Comparison of ENCODE assay signal across 8 cellular contexts in the genomic region with DNA sequence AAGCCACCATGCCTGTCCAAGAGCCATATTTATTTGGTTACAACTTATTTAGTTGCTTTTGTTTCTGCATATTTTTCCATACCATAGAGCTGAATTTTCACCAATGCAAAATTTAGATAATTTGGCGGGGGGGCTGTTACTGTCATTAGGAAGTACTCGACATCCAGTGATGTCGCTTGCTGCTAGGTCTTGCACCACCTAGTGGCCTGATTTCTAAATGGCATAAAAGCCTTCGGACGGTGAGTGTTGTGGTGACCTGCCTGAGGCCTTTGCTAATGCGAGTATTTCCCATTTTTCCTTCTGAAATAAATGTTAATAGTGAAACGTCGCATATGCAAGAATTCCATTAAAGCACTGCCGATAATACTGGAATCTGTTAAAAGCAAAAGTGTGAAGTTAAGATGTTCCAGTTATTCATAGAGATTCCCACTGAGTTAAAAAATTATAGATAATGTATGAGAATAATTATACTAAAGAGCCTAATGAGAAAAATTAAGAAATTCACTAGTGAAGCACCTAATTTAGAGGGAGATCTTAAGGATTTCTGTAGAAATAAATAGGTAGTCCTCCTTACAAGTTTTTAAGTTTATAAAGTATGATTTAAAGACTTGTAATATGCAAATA.
DNase-seq lines count a peak whose midpoint lies in the region; ATAC-seq, FAIRE-seq and TF ChIP-seq lines count a peak whose summit lies in the region.

No MANE protein-coding gene starts in this region.

- DNase-seq in AG09309 (ENCODE audit: low read depth), result no peak
- DNase-seq in GM18507 (ENCODE audit: extremely low spot score, insufficient read length, low read depth), result peak; percentile 25
- peak; percentile 55 for DNase-seq in OCI-M1 (lab: John Stamatoyannopoulos, UW)
- peak; percentile 7 for DNase-seq in activated T-helper 9 cell treated with anti-CD3 and anti-CD28 coated beads, Interleukin-2, amount 50 U/mL, for 16 hours (ENCODE audit: low read depth)
- DNase-seq in glomerular endothelial cell (ENCODE audit: extremely low read depth, low read depth, low spot score), result peak; percentile 36
- DNase-seq in gastrocnemius medialis, result no peak
- DNase-seq in DMS79 treated with DMSO at 0.1 percent for 48 hours (lab: John Stamatoyannopoulos, UW), result no peak

- no peaks in the 10 kb centered on the region for H3K4me1 ChIP-seq in gastrocnemius medialis

- H3K4me3 ChIP-seq in AG09309 (ENCODE audit: control insufficient read depth, low read depth, low read length), result no peak overlapping the region
- H3K4me3 ChIP-seq in gastrocnemius medialis, result no peak overlapping the region

- TF ChIP-seq POLR2A in gastrocnemius medialis (IDR thresholded peaks at IDR 0.05), result no peak

- H3K27ac ChIP-seq in gastrocnemius medialis, result no peak overlapping the region

- no peaks in the 10 kb centered on the region for H3K27me3 ChIP-seq in gastrocnemius medialis

- H3K9me3 ChIP-seq in gastrocnemius medialis, result no peaks in the 10 kb centered on the region

- intact Hi-C loops in gastrocnemius medialis (cut with DNase I; ENCODE audit: low total_unique reads), result loop anchor here (5.0 kb wide), 2 partner anchors 98 to 157 kb away; no protein-coding TSS in a partner anchor

- peak; percentile 74 for ATAC-seq in HG03469 (IDR thresholded peaks at IDR 0.05; ENCODE audit: unreplicated experiment)
- ATAC-seq in gastrocnemius medialis, result peak in 1 of 2 donors; percentile 74

- in situ Hi-C loops in gastrocnemius medialis (cut with MboI; ENCODE audit: low sequenced_read_pairs in 4 of 4), result loop anchor here (10.0 to 25.0 kb wide), 3 partner anchors 106 to 288 kb away; no protein-coding TSS in a partner anchor

- TF ChIP-seq CTCF in AG09309 (IDR thresholded peaks at IDR 0.05; ENCODE audit: control insufficient read depth, insufficient read depth, low read depth, low read length, missing control alignments), result peak; percentile 77
- peak; percentile 39 to 75 (median 53) for TF ChIP-seq CTCF in gastrocnemius medialis (IDR thresholded peaks at IDR 0.05 in 4 of 5, conservative IDR thresholded peaks at IDR 0.05 in 1 of 5)

- H3K36me3 ChIP-seq in gastrocnemius medialis, result peaks cover 2 to 35% of the 10 kb centered on the region in 2 donors

- peak; percentile 71 for FAIRE-seq in GM18507 (lab: Jason Lieb, UNC)

Comparison
In these comparisons a context has a peak if more than half of its experiments do, and no peak if none do; other contexts are left out.
1. DNase-seq: peak in GM18507 (single experiment), OCI-M1 (single experiment), activated T-helper 9 cell treated with anti-CD3 and anti-CD28 coated beads, Interleukin-2, amount 50 U/mL, for 16 hours (single experiment) and glomerular endothelial cell (single experiment); none in AG09309 (single experiment), gastrocnemius medialis (0 of 2) and DMS79 treated with DMSO at 0.1 percent for 48 hours (single experiment).